38 cellular contexts compared by ENCODE assay signal in genomic region chr3:66928252-66928651, GRCh38.
"Had no signal": no experiment of that assay in that cellular context is flagged by ENCODE, and none has a peak within 500 bp of the region (broad histone marks: within the 10 kb centered on the region; RNA-seq: fewer than 3 reads in every experiment).

No MANE protein-coding gene starts in this region.

- H3K27ac ChIP-seq: adrenal gland, ascending aorta, body of pancreas, brain microvascular endothelial cell, breast epithelium, cardiac muscle cell had no signal

- H3K27me3 Mint-ChIP-seq: activated naive CD4-positive, alpha-beta T cell treated with anti-CD3 and anti-CD28 coated beads, Interleukin-2, amount 10 ng/mL, durations not matched to agents 7 days and 5 days; activated T-cell treated with anti-CD3 and anti-CD28 coated beads, Interleukin-2, amount 50 U/mL, for 24 hours had no signal

- DNase-seq: activated effector memory CD4-positive, alpha-beta T cell treated with anti-CD3 and anti-CD28 coated beads, Interleukin-2, amount 50 U/mL, for 16 hours; activated effector memory CD4-positive, alpha-beta T cell treated with Interleukin-2 at 50 U/mL for 16 hours; activated gamma-delta T cell; activated gamma-delta T cell treated with Interleukin-2 at 50 U/mL for 16 hours; activated naive CD4-positive, alpha-beta T cell; activated naive CD4-positive, alpha-beta T cell treated with anti-CD3 and anti-CD28 coated beads for 36 hours; activated naive CD4-positive, alpha-beta T cell treated with anti-CD3 and anti-CD28 coated beads, Interleukin-2, amount 10 ng/mL, durations not matched to agents 7 days and 5 days; activated naive CD4-positive, alpha-beta T cell treated with anti-CD3 and anti-CD28 coated beads, Interleukin-2, amount 50 U/mL, for 16 hours; activated naive CD4-positive, alpha-beta T cell treated with Interleukin-2 at 50 U/mL for 16 hours; activated naive CD8-positive, alpha-beta T cell treated with anti-CD3 and anti-CD28 coated beads for 36 hours; activated naive CD8-positive, alpha-beta T cell treated with anti-CD3 and anti-CD28 coated beads, Interleukin-2, amount 10 ng/mL, durations not matched to agents 7 days and 5 days; activated naive CD8-positive, alpha-beta T cell treated with anti-CD3 and anti-CD28 coated beads, Interleukin-2, amount 50 U/mL, for 24 hours; activated T-cell treated with anti-CD3 and anti-CD28 coated beads, Interleukin-2, amount 50 U/mL, for 1 hour; activated T-cell treated with anti-CD3 and anti-CD28 coated beads, Interleukin-2, amount 50 U/mL, for 24 hours; activated T-cell treated with anti-CD3 and anti-CD28 coated beads, Interleukin-2, amount 50 U/mL, for 4 hours; activated T-cell treated with anti-CD3 and anti-CD28 coated beads, Interleukin-2, amount 50 U/mL, for 48 hours; activated T-cell treated with anti-CD3 and anti-CD28 coated beads, Interleukin-2, amount 50 U/mL, for 72 hours; adrenal gland; amniotic stem cell; amygdala; anterior cingulate cortex; aorta; body of pancreas; brain microvascular endothelial cell; caudate nucleus; central memory CD4-positive, alpha-beta T cell; cerebellar nuclear complex had no signal

- H3K4me3 Mint-ChIP-seq: activated naive CD4-positive, alpha-beta T cell treated with anti-CD3 and anti-CD28 coated beads for 36 hours; activated naive CD4-positive, alpha-beta T cell treated with anti-CD3 and anti-CD28 coated beads, Interleukin-2, amount 10 ng/mL, durations not matched to agents 7 days and 5 days; activated naive CD4-positive, alpha-beta T cell treated with anti-CD3 and anti-CD28 coated beads, Interleukin-2, amount 50 U/mL, for 24 hours; activated naive CD8-positive, alpha-beta T cell; activated naive CD8-positive, alpha-beta T cell treated with anti-CD3 and anti-CD28 coated beads for 36 hours; activated naive CD8-positive, alpha-beta T cell treated with anti-CD3 and anti-CD28 coated beads, Interleukin-2, amount 10 ng/mL, durations not matched to agents 7 days and 5 days; activated naive CD8-positive, alpha-beta T cell treated with anti-CD3 and anti-CD28 coated beads, Interleukin-2, amount 50 U/mL, for 24 hours; activated T-cell treated with anti-CD3 and anti-CD28 coated beads, Interleukin-2, amount 50 U/mL, for 24 hours; activated T-cell treated with anti-CD3 and anti-CD28 coated beads, Interleukin-2, amount 50 U/mL, for 4 hours; activated T-cell treated with anti-CD3 and anti-CD28 coated beads, Interleukin-2, amount 50 U/mL, for 72 hours; activated T-helper 1 cell treated with anti-CD3 and anti-CD28 coated beads, Interleukin-12 subunit alpha, Interleukin-12 subunit beta, Interleukin-2, Interleukin-4 antibody, amounts not matched to agents 30 ng/mL and 10 ng/mL and 1 ng/mL, durations not matched to agents 14 hours and 24 hours and 36 hours; activated T-helper 17 cell treated with anti-CD3 and anti-CD28 coated beads, Interleukin-2, amount 50 U/mL, for 72 hours; brain; central memory CD8-positive, alpha-beta T cell had no signal

- H3K9me3 ChIP-seq: adrenal gland, ascending aorta, body of pancreas, breast epithelium had no signal

- H3K27ac Mint-ChIP-seq: activated naive CD4-positive, alpha-beta T cell treated with anti-CD3 and anti-CD28 coated beads for 36 hours; activated naive CD4-positive, alpha-beta T cell treated with anti-CD3 and anti-CD28 coated beads, Interleukin-2, amount 10 ng/mL, durations not matched to agents 7 days and 5 days; activated naive CD4-positive, alpha-beta T cell treated with anti-CD3 and anti-CD28 coated beads, Interleukin-2, amount 50 U/mL, for 24 hours; activated naive CD4-positive, alpha-beta T cell treated with anti-CD3 and anti-CD28 coated beads, Interleukin-2, amount 50 U/mL, for 72 hours; activated naive CD8-positive, alpha-beta T cell; activated naive CD8-positive, alpha-beta T cell treated with anti-CD3 and anti-CD28 coated beads for 36 hours; activated naive CD8-positive, alpha-beta T cell treated with anti-CD3 and anti-CD28 coated beads, Interleukin-2, amount 10 ng/mL, durations not matched to agents 7 days and 5 days; activated naive CD8-positive, alpha-beta T cell treated with anti-CD3 and anti-CD28 coated beads, Interleukin-2, amount 50 U/mL, for 24 hours; activated T-cell treated with anti-CD3 and anti-CD28 coated beads, Interleukin-2, amount 50 U/mL, for 24 hours; activated T-cell treated with anti-CD3 and anti-CD28 coated beads, Interleukin-2, amount 50 U/mL, for 72 hours; activated T-helper 1 cell treated with anti-CD3 and anti-CD28 coated beads, Interleukin-12 subunit alpha, Interleukin-12 subunit beta, Interleukin-2, Interleukin-4 antibody, amounts not matched to agents 30 ng/mL and 10 ng/mL and 1 ng/mL, durations not matched to agents 14 hours and 24 hours and 36 hours; activated T-helper 17 cell treated with anti-CD3 and anti-CD28 coated beads, Interleukin-2, amount 50 U/mL, for 72 hours; activated T-helper 2 cell treated with anti-CD3 and anti-CD28 coated beads, Interferon-gamma antibody, Interleukin-2, Interleukin-4, amounts not matched to agents 10 μg/mL and 5 μg/mL and 100 μg/mL, durations not matched to agents 14 hours and 24 hours and 36 hours; brain had no signal

- H3K36me3 ChIP-seq: adrenal gland, ascending aorta, brain microvascular endothelial cell, breast epithelium, cardiac muscle cell had no signal

- H3K4me1 ChIP-seq: adrenal gland, ascending aorta, body of pancreas, breast epithelium had no signal

- H3K4me1 Mint-ChIP-seq: activated naive CD4-positive, alpha-beta T cell treated with anti-CD3 and anti-CD28 coated beads, Interleukin-2, amount 10 ng/mL, durations not matched to agents 7 days and 5 days; activated naive CD4-positive, alpha-beta T cell treated with anti-CD3 and anti-CD28 coated beads, Interleukin-2, amount 50 U/mL, for 24 hours; activated naive CD8-positive, alpha-beta T cell treated with anti-CD3 and anti-CD28 coated beads for 36 hours; activated naive CD8-positive, alpha-beta T cell treated with anti-CD3 and anti-CD28 coated beads, Interleukin-2, amount 10 ng/mL, durations not matched to agents 7 days and 5 days; activated naive CD8-positive, alpha-beta T cell treated with anti-CD3 and anti-CD28 coated beads, Interleukin-2, amount 50 U/mL, for 24 hours; activated T-helper 17 cell treated with anti-CD3 and anti-CD28 coated beads, Interleukin-2, amount 50 U/mL, for 72 hours had no signal

- H3K36me3 Mint-ChIP-seq: activated naive CD4-positive, alpha-beta T cell treated with anti-CD3 and anti-CD28 coated beads, Interleukin-2, amount 10 ng/mL, durations not matched to agents 7 days and 5 days; activated naive CD4-positive, alpha-beta T cell treated with anti-CD3 and anti-CD28 coated beads, Interleukin-2, amount 50 U/mL, for 72 hours; activated naive CD8-positive, alpha-beta T cell; activated naive CD8-positive, alpha-beta T cell treated with anti-CD3 and anti-CD28 coated beads for 36 hours; activated naive CD8-positive, alpha-beta T cell treated with anti-CD3 and anti-CD28 coated beads, Interleukin-2, amount 10 ng/mL, durations not matched to agents 7 days and 5 days; brain had no signal

- H3K27me3 ChIP-seq: adrenal gland, ascending aorta, body of pancreas, breast epithelium, cardiac muscle cell had no signal

- H3K4me3 ChIP-seq: adrenal gland, ascending aorta, body of pancreas, breast epithelium, cardiac muscle cell had no signal

- ATAC-seq: activated naive CD4-positive, alpha-beta T cell treated with anti-CD3 and anti-CD28 coated beads, Interleukin-2, amount 50 U/mL, for 72 hours; activated naive CD8-positive, alpha-beta T cell treated with anti-CD3 and anti-CD28 coated beads, Interleukin-2, amount 50 U/mL, for 24 hours; activated T-cell treated with anti-CD3 and anti-CD28 coated beads, Interleukin-2, amount 50 U/mL, for 4 hours; activated T-cell treated with anti-CD3 and anti-CD28 coated beads, Interleukin-2, amount 50 U/mL, for 72 hours; activated T-helper 17 cell treated with anti-CD3 and anti-CD28 coated beads, Interleukin-2, amount 50 U/mL, for 72 hours; body of pancreas had no signal
